Comparison of ENCODE assay signal across 13 cellular contexts in genomic region chr18:48032876-48033769, GRCh38.
DNase-seq lines count a peak whose midpoint lies in the region; ATAC-seq, FAIRE-seq and TF ChIP-seq lines count a peak whose summit lies in the region.
"Had no signal": no experiment of that assay in that cellular context is flagged by ENCODE, and none has a peak within 500 bp of the region (broad histone marks: within the 10 kb centered on the region; RNA-seq: fewer than 3 reads in every experiment).

No MANE protein-coding gene starts in this region.

- H3K27ac Mint-ChIP-seq in nephron: peak overlapping the region; percentile 22 to 76 (median 58)
- H3K27ac Mint-ChIP-seq: activated B cell treated with CpG ODN at 0.5 μM for 24 hours had no signal

- H3K4me1 Mint-ChIP-seq in nephron: peaks cover 43% of the 10 kb centered on the region
- H3K4me1 Mint-ChIP-seq: activated B cell treated with CpG ODN at 0.5 μM for 24 hours had no signal

- H3K36me3 Mint-ChIP-seq in nephron (ENCODE audit: low read depth): no peaks in the 10 kb centered on the region

- no peak for TF ChIP-seq CTCF in nephron (IDR thresholded peaks at IDR 0.05; ENCODE audit: unreplicated experiment in 3 of 3)

- no peak for ATAC-seq in GM19467 (IDR thresholded peaks at IDR 0.05; ENCODE audit: unreplicated experiment)
- ATAC-seq in HG02973 (IDR thresholded peaks at IDR 0.05; ENCODE audit: unreplicated experiment): no peak

- H3K9me3 Mint-ChIP-seq in nephron: no peaks in the 10 kb centered on the region
- H3K9me3 Mint-ChIP-seq: activated B cell treated with CpG ODN at 0.5 μM for 24 hours had no signal

- no peak for FAIRE-seq in frontal cortex (lab: Jason Lieb, UNC)

- H3K27me3 Mint-ChIP-seq in nephron (ENCODE audit: low read depth): peaks cover 5% of the 10 kb centered on the region

- peak; percentile 76 for DNase-seq in Daoy (ENCODE audit: low read depth)
- peak; percentile 58 for DNase-seq in RPMI7951 (ENCODE audit: low read depth)
- peak; percentile 32 for DNase-seq in ecto neural progenitor cell (ENCODE audit: low spot score)
- no peak for DNase-seq in frontal cortex (ENCODE audit: low spot score in 2 of 2)
- no peak for DNase-seq in iPS-NIHi7 (ENCODE audit: extremely low spot score)
- DNase-seq: activated B cell treated with CpG ODN at 0.5 μM for 24 hours; erythroblast; left cardiac atrium; NCI-H1048; stimulated activated naive CD4-positive, alpha-beta T cell had no signal

- H3K4me3 Mint-ChIP-seq in nephron: no peak overlapping the region
- H3K4me3 Mint-ChIP-seq: activated B cell treated with CpG ODN at 0.5 μM for 24 hours had no signal

Comparison
In these comparisons a context has a peak if more than half of its experiments do, and no peak if none do; other contexts are left out.
1. DNase-seq: peak in Daoy (single experiment), RPMI7951 (single experiment) and ecto neural progenitor cell (single experiment); none in frontal cortex (0 of 2) and iPS-NIHi7 (single experiment).